In genomic region chr10:122329416-122329815, GRCh38 we compare ENCODE assay signal across 29 cellular contexts. TPM values are rescaled to one million over a fixed set of nuclear protein-coding genes. Genes with fewer than 3 reads are reported as not detected.
"Had no signal": no experiment of that assay in that cellular context is flagged by ENCODE, and none has a peak within 500 bp of the region (broad histone marks: within the 10 kb centered on the region; RNA-seq: fewer than 3 reads in every experiment).

No MANE protein-coding gene starts in this region.

- H3K36me3 ChIP-seq: MG63 had no signal

- DNase-seq: activated CD4-positive, alpha-beta T cell treated with anti-CD3 and anti-CD28 coated beads for 36 hours; activated CD4-positive, CD25-positive, alpha-beta regulatory T cell; activated CD8-positive, alpha-beta memory T cell treated with anti-CD3 and anti-CD28 coated beads, Interleukin-2, amount 50 U/mL, for 48 hours; activated CD8-positive, alpha-beta T cell treated with anti-CD3 and anti-CD28 coated beads for 36 hours; activated naive CD4-positive, alpha-beta T cell treated with Interleukin-2 at 50 U/mL for 16 hours; activated naive CD8-positive, alpha-beta T cell treated with anti-CD3 and anti-CD28 coated beads, Interleukin-2, amount 50 U/mL, for 24 hours; activated T-cell treated with anti-CD3 and anti-CD28 coated beads, Interleukin-2, amount 50 U/mL, for 1 hour; amniotic stem cell; MG63; NCI-H1105; NCI-H1436; NCI-H1694 treated with DMSO at 0.1 percent for 48 hours; NCI-H2029 treated with DMSO at 0.1 percent for 48 hours; NCI-H345; NCI-H510A; NCI-H526 treated with DMSO at 0.1 percent for 48 hours; NCI-H82; OCI-M1; RPMI8226; T-cell; T-helper 2 cell had no signal

- H3K27me3 ChIP-seq: MG63 had no signal

- H3K4me2 ChIP-seq: KMS-11 had no signal

- H3K4me1 Mint-ChIP-seq: T-cell had no signal

- H3K4me3 Mint-ChIP-seq: activated CD4-positive, alpha-beta T cell treated with anti-CD3 and anti-CD28 coated beads for 36 hours; activated CD8-positive, alpha-beta T cell treated with anti-CD3 and anti-CD28 coated beads for 36 hours; activated naive CD8-positive, alpha-beta T cell treated with anti-CD3 and anti-CD28 coated beads, Interleukin-2, amount 50 U/mL, for 24 hours; brain; T-cell had no signal

- H3K9me3 Mint-ChIP-seq: activated CD8-positive, alpha-beta T cell treated with anti-CD3 and anti-CD28 coated beads for 36 hours; activated naive CD8-positive, alpha-beta T cell treated with anti-CD3 and anti-CD28 coated beads, Interleukin-2, amount 50 U/mL, for 24 hours; brain; T-cell had no signal

- H3K27ac Mint-ChIP-seq: activated CD4-positive, alpha-beta T cell treated with anti-CD3 and anti-CD28 coated beads for 36 hours; activated CD8-positive, alpha-beta T cell treated with anti-CD3 and anti-CD28 coated beads for 36 hours; activated naive CD4-positive, alpha-beta T cell treated with anti-CD3 and anti-CD28 coated beads, Interleukin-2, amount 50 U/mL, for 72 hours; activated naive CD8-positive, alpha-beta T cell treated with anti-CD3 and anti-CD28 coated beads, Interleukin-2, amount 50 U/mL, for 24 hours; brain; T-cell had no signal

- H3K9ac ChIP-seq: KMS-11 had no signal

- ATAC-seq: activated CD4-positive, alpha-beta T cell treated with anti-CD3 and anti-CD28 coated beads for 36 hours; activated CD8-positive, alpha-beta T cell treated with anti-CD3 and anti-CD28 coated beads for 36 hours; activated naive CD4-positive, alpha-beta T cell treated with anti-CD3 and anti-CD28 coated beads, Interleukin-2, amount 50 U/mL, for 72 hours; activated naive CD8-positive, alpha-beta T cell treated with anti-CD3 and anti-CD28 coated beads, Interleukin-2, amount 50 U/mL, for 24 hours; Panc1; T-cell had no signal

- FAIRE-seq: astrocyte had no signal

- H3K4me3 ChIP-seq: MG63, SK-N-MC had no signal

- H3K36me3 Mint-ChIP-seq: activated naive CD4-positive, alpha-beta T cell treated with anti-CD3 and anti-CD28 coated beads, Interleukin-2, amount 50 U/mL, for 72 hours; brain; T-cell had no signal

- H3K27ac ChIP-seq: KMS-11, SK-N-MC, VCaP had no signal

- H3K9me3 ChIP-seq: MG63 had no signal

RNA-seq across cellular contexts. Expression of gene BTBD16, which starts 58.3 kb away (rescaled TPM):
- total RNA-seq: activated CD4-positive, alpha-beta T cell treated with anti-CD3 and anti-CD28 coated beads for 36 hours; activated CD8-positive, alpha-beta T cell treated with anti-CD3 and anti-CD28 coated beads for 36 hours; activated naive CD4-positive, alpha-beta T cell treated with anti-CD3 and anti-CD28 coated beads, Interleukin-2, amount 50 U/mL, for 72 hours; astrocyte; Right ventricle myocardium inferior; T-cell had no signal
